8 cellular contexts compared by ENCODE assay signal in the genomic region with DNA sequence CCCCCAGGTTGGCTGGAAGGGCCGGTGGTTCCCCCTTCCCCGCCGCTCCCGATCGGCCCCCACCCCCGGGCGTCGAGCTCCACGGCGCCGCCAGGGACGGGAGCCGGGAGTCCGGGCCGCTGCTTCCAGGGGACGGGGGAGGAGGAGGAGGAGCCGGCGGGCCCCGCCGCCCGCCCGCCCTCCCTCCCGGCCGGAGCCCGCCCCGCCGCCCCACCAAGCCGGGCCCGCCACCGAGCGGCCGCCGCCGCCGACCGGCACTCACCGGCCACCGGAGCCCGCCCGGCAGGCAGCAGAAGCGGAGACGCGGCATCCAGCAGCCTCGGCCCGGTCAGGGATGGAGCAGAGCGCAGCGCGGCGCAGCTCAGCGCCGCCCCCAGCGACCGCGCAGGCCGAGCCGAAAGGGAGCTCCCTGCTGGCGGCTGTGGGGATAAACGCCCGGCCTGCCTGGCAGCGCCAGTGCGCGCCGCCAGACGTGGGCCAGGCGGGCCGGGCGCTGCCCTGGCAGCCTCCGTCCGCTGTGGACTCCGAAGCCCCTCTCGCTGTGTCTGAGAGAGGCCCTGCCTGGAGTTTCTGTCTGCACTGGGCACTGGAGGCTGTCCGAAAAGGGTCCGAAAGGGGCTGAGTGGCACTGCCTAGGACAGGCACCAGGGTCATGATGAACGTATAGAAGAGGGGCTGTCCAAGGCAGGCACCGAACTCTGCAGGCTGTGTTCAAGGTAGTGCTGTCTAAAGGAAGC.
DNase-seq lines count a peak whose midpoint lies in the region; ATAC-seq and TF ChIP-seq lines count a peak whose summit lies in the region.

A gene with protein sequence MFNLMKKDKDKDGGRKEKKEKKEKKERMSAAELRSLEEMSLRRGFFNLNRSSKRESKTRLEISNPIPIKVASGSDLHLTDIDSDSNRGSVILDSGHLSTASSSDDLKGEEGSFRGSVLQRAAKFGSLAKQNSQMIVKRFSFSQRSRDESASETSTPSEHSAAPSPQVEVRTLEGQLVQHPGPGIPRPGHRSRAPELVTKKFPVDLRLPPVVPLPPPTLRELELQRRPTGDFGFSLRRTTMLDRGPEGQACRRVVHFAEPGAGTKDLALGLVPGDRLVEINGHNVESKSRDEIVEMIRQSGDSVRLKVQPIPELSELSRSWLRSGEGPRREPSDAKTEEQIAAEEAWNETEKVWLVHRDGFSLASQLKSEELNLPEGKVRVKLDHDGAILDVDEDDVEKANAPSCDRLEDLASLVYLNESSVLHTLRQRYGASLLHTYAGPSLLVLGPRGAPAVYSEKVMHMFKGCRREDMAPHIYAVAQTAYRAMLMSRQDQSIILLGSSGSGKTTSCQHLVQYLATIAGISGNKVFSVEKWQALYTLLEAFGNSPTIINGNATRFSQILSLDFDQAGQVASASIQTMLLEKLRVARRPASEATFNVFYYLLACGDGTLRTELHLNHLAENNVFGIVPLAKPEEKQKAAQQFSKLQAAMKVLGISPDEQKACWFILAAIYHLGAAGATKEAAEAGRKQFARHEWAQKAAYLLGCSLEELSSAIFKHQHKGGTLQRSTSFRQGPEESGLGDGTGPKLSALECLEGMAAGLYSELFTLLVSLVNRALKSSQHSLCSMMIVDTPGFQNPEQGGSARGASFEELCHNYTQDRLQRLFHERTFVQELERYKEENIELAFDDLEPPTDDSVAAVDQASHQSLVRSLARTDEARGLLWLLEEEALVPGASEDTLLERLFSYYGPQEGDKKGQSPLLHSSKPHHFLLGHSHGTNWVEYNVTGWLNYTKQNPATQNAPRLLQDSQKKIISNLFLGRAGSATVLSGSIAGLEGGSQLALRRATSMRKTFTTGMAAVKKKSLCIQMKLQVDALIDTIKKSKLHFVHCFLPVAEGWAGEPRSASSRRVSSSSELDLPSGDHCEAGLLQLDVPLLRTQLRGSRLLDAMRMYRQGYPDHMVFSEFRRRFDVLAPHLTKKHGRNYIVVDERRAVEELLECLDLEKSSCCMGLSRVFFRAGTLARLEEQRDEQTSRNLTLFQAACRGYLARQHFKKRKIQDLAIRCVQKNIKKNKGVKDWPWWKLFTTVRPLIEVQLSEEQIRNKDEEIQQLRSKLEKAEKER (N-terminal part only) (minus strand): TSS at position 348 of the 737 bp plus-strand sequence. CDS start 13,458 bp downstream, outside the sequence.

- H3K4me3 ChIP-seq in AG10803 (ENCODE audit: low read length): peak within 1 kb of the TSS; percentile 63

- TF ChIP-seq CTCF in AG10803 (conservative IDR thresholded peaks at IDR 0.05; ENCODE audit: low read length): peak; percentile 62

- peak; percentile 66 for DNase-seq in AG10803 (ENCODE audit: low read depth)
- peak; percentile 74 for DNase-seq in NCI-H774 (lab: John Stamatoyannopoulos, UW)
- peak; percentile 94 for DNase-seq in activated CD8-positive, alpha-beta memory T cell treated with anti-CD3 and anti-CD28 coated beads for 24 hours
- peak; percentile 46 for DNase-seq in effector CD8-positive, alpha-beta T cell (lab: John Stamatoyannopoulos, UW)
- peak; percentile 84 for DNase-seq in medulla oblongata (ENCODE audit: extremely low spot score)
- peak; percentile 66 for DNase-seq in stimulated activated CD8-positive, alpha-beta memory T cell treated with anti-CD3 and anti-CD28 coated beads, Interleukin-12 subunit alpha, Interleukin-12 subunit beta, amount 100 ng/mL, for 1 hour (ENCODE audit: low read depth)

- ATAC-seq in GM19025 (IDR thresholded peaks at IDR 0.05; ENCODE audit: low read depth, unreplicated experiment) (peak; percentile 87), HG03439 (IDR thresholded peaks at IDR 0.05; ENCODE audit: unreplicated experiment) (peak; percentile 72)

Comparison
In these comparisons a context has a peak if more than half of its experiments do, and no peak if none do; other contexts are left out.
1. Peak in every context shown above with its lines: DNase-seq, ATAC-seq and H3K4me3 ChIP-seq.